20 cellular contexts compared by ENCODE assay signal in genomic region chr22:27452916-27453315, GRCh38.
DNase-seq lines count a peak whose midpoint lies in the region; ATAC-seq and TF ChIP-seq lines count a peak whose summit lies in the region.
"Had no signal": no experiment of that assay in that cellular context is flagged by ENCODE, and none has a peak within 500 bp of the region (broad histone marks: within the 10 kb centered on the region; RNA-seq: fewer than 3 reads in every experiment).

No MANE protein-coding gene starts in this region.

- WGBS in neuronal stem cell (ENCODE audit: extremely low coverage in 2 of 2, insufficient read length in 2 of 2, insufficient replicate concordance in 1 of 2), 2 donors: no CpG with 5 or more reads among the region's 4 CpGs

- no peak overlapping the region for H3K27ac ChIP-seq in brain microvascular endothelial cell
- no peak overlapping the region for H3K27ac ChIP-seq in neuronal stem cell (replicated peaks; ENCODE audit: low read length)
- H3K27ac ChIP-seq: A549; BLaER1 treated with 17β-estradiol and CSF1 and Interleukin-3, amounts not matched to agents 10 nM and 100 nM had no signal

- no peak overlapping the region for H3K18ac ChIP-seq in neuronal stem cell (ENCODE audit: low read length)

- no peak overlapping the region for H2BK15ac ChIP-seq in neuronal stem cell (ENCODE audit: low read length)

- no peak overlapping the region for H3K4ac ChIP-seq in neuronal stem cell (ENCODE audit: low read length)

- H3K9ac ChIP-seq in neuronal stem cell (ENCODE audit: low read depth, low read length, poor library complexity): no peak overlapping the region
- H3K9ac ChIP-seq: BLaER1 treated with 17β-estradiol and CSF1 and Interleukin-3, amounts not matched to agents 10 nM and 100 nM had no signal

- peak; percentile 47 for DNase-seq in brain microvascular endothelial cell
- peak; percentile 23 for DNase-seq in kidney glomerular epithelial cell (lab: John Stamatoyannopoulos, UW)
- DNase-seq in neuronal stem cell (ENCODE audit: low spot score): no peak
- no peak for DNase-seq in OCI-M2 (lab: John Stamatoyannopoulos, UW; ENCODE audit: unreplicated experiment)
- DNase-seq: 8988T; ACHN; AML-193; BE2C; CD4-positive, alpha-beta T cell; CD8-positive, alpha-beta memory T cell; DMS 273 treated with DMSO at 0.1 percent for 48 hours; DMS79; GF-D8; GOT3; HFFc6 had no signal

- no peak overlapping the region for H3K4me3 ChIP-seq in brain microvascular endothelial cell (ENCODE audit: low read depth, low read length)
- no peak overlapping the region for H3K4me3 ChIP-seq in neuronal stem cell (ENCODE audit: low read length in 2 of 2)
- H3K4me3 ChIP-seq: A549; BLaER1 treated with 17β-estradiol and CSF1 and Interleukin-3, amounts not matched to agents 10 nM and 100 nM; HAP-1 had no signal

- no peak overlapping the region for H4K8ac ChIP-seq in neuronal stem cell (ENCODE audit: low read depth, low read length)

- H3K14ac ChIP-seq in neuronal stem cell (ENCODE audit: low read length): no peak overlapping the region

- H3K9me3 ChIP-seq in neuronal stem cell (replicated peaks in 1 of 2; ENCODE audit: control insufficient read depth in 2 of 2, insufficient read depth in 1 of 2, low read depth in 1 of 2, low read length in 2 of 2): peaks cover 0 to 5% of the 10 kb centered on the region in 2 donors
- H3K9me3 ChIP-seq: A549; BE2C; BLaER1 treated with 17β-estradiol and CSF1 and Interleukin-3, amounts not matched to agents 10 nM and 100 nM; HAP-1 had no signal

- H3K27me3 ChIP-seq in brain microvascular endothelial cell (replicated peaks) (no peaks in the 10 kb centered on the region), neuronal stem cell (ENCODE audit: control insufficient read depth in 3 of 3, insufficient read depth in 3 of 3, low read depth in 1 of 3, low read length in 3 of 3) (no peaks in the 10 kb centered on the region)
- H3K27me3 ChIP-seq: BE2C; BLaER1 treated with 17β-estradiol and CSF1 and Interleukin-3, amounts not matched to agents 10 nM and 100 nM had no signal

- H2AK5ac ChIP-seq in neuronal stem cell (ENCODE audit: low read depth, low read length): peak overlapping the region; percentile 16

- H2BK120ac ChIP-seq in neuronal stem cell (ENCODE audit: low read depth, low read length): no peak overlapping the region

- no peak overlapping the region for H2BK5ac ChIP-seq in neuronal stem cell (ENCODE audit: low read length)

- no peaks in the 10 kb centered on the region for H3K79me1 ChIP-seq in neuronal stem cell (ENCODE audit: low read depth, low read length)

- ATAC-seq in HG03280 (IDR thresholded peaks at IDR 0.05; ENCODE audit: unreplicated experiment): no peak
- no peak for ATAC-seq in GM19328 (IDR thresholded peaks at IDR 0.05; ENCODE audit: unreplicated experiment)
- ATAC-seq: A549 had no signal

- H2BK12ac ChIP-seq in neuronal stem cell (ENCODE audit: low read length): no peak overlapping the region

- TF ChIP-seq CTCF in brain microvascular endothelial cell (IDR thresholded peaks at IDR 0.05; ENCODE audit: low read depth, low read length, missing control alignments): no peak

- H3K36me3 ChIP-seq in brain microvascular endothelial cell (replicated peaks) (no peaks in the 10 kb centered on the region), neuronal stem cell (replicated peaks in 1 of 2; ENCODE audit: control insufficient read depth in 2 of 2, insufficient read depth in 2 of 2, low read length in 2 of 2) (no peaks in the 10 kb centered on the region)
- H3K36me3 ChIP-seq: BE2C; BLaER1 treated with 17β-estradiol and CSF1 and Interleukin-3, amounts not matched to agents 10 nM and 100 nM; HAP-1 had no signal

- no peak overlapping the region for H2AFZ ChIP-seq in neuronal stem cell (ENCODE audit: low read length)

- in situ Hi-C loops in brain microvascular endothelial cell (cut with HindIII; ENCODE audit: low pct_ligation_motif_present, low sequenced_read_pairs): no loop called here

- H3K4me2 ChIP-seq in neuronal stem cell (ENCODE audit: insufficient read depth, low read length, poor library complexity, severe bottlenecking): no peak overlapping the region
- H3K4me2 ChIP-seq: A549; BLaER1 treated with 17β-estradiol and CSF1 and Interleukin-3, amounts not matched to agents 10 nM and 100 nM had no signal

- no peak overlapping the region for H3K23ac ChIP-seq in neuronal stem cell (ENCODE audit: low read depth, low read length, poor library complexity)

- peaks cover 13 to 16% of the 10 kb centered on the region in 2 donors for H3K4me1 ChIP-seq in neuronal stem cell (ENCODE audit: control insufficient read depth in 2 of 2, insufficient read depth in 1 of 2, low read depth in 1 of 2, low read length in 2 of 2)
- H3K4me1 ChIP-seq: BE2C, HAP-1 had no signal

- no peak overlapping the region for H4K91ac ChIP-seq in neuronal stem cell (ENCODE audit: low read depth, low read length, poor library complexity)

Comparison
In these comparisons a context has a peak if more than half of its experiments do, and no peak if none do; other contexts are left out.
1. DNase-seq: peak in brain microvascular endothelial cell (single experiment) and kidney glomerular epithelial cell (single experiment); none in neuronal stem cell (single experiment) and OCI-M2 (single experiment).